ENCODE assay signal across 1 cellular context in genomic region chr7:106018566-106019338, GRCh38.
TF ChIP-seq lines count a peak whose summit lies in the region.

No MANE protein-coding gene starts in this region.

TF ChIP-seq in K562, 482 proteins besides CTCF, POLR2A, EP300 and RAD21 (continued from another document and continues in another):
- TF ChIP-seq SRF (CRISPR knock-in tag; IDR thresholded peaks at IDR 0.05) (no peak), PTBP1 (IDR thresholded peaks at IDR 0.05; ENCODE audit: low read depth, low read length) (no peak), BCOR (IDR thresholded peaks at IDR 0.05) (peak; percentile 81), ZNF324 (CRISPR knock-in tag; IDR thresholded peaks at IDR 0.05) (no peak), FOS (IDR thresholded peaks at IDR 0.05; ENCODE audit: extremely low read depth, insufficient read length) (no peak), HSF4 (CRISPR knock-in tag; IDR thresholded peaks at IDR 0.05; ENCODE audit: borderline replicate concordance) (no peak), ZNF79 (CRISPR knock-in tag; IDR thresholded peaks at IDR 0.05; ENCODE audit: low read depth) (no peak), ZNF280B (CRISPR knock-in tag; IDR thresholded peaks at IDR 0.05) (no peak), BMI1 (IDR thresholded peaks at IDR 0.05; ENCODE audit: low read length) (no peak), CBFB (CRISPR knock-in tag; IDR thresholded peaks at IDR 0.05) (no peak), OTX1 (CRISPR knock-in tag; IDR thresholded peaks at IDR 0.05) (no peak), GTF2B (IDR thresholded peaks at IDR 0.05; ENCODE audit: extremely low read depth, insufficient read length) (no peak), CHD1 (IDR thresholded peaks at IDR 0.05; ENCODE audit: low read length) (no peak), BRF2 (IDR thresholded peaks at IDR 0.05; ENCODE audit: borderline replicate concordance, insufficient read depth, insufficient read length) (no peak), CBX5 (IDR thresholded peaks at IDR 0.05; ENCODE audit: borderline replicate concordance, low read depth) (0 out of 2 replicates have a peak, but pooled peaks have one; percentile 22), ZBTB5 (IDR thresholded peaks at IDR 0.05) (no peak), ZNF740 (CRISPR knock-in tag; IDR thresholded peaks at IDR 0.05) (no peak), ZNF740 (tag; IDR thresholded peaks at IDR 0.05) (no peak), ZNF764 (CRISPR knock-in tag; IDR thresholded peaks at IDR 0.05; ENCODE audit: low read depth) (no peak), ZNF644 (tag; IDR thresholded peaks at IDR 0.05; ENCODE audit: low read depth) (no peak), CREB1 (IDR thresholded peaks at IDR 0.05) (peak; percentile 90), CREB1 (CRISPR knock-in tag; IDR thresholded peaks at IDR 0.05) (no peak; the same call in 1 of the 2 replicates), HLTF (IDR thresholded peaks at IDR 0.05) (peak; percentile 41; the same call in 1 of the 2 replicates), SMARCB1 (IDR thresholded peaks at IDR 0.05; ENCODE audit: insufficient read length, low read depth) (no peak), ELK3 (CRISPR knock-in tag; IDR thresholded peaks at IDR 0.05) (no peak), NCOA2 (IDR thresholded peaks at IDR 0.05; ENCODE audit: partially characterized antibody in 2 of 2) (no peak), RFX7 (CRISPR knock-in tag; IDR thresholded peaks at IDR 0.05) (no peak), ZNF24 (IDR thresholded peaks at IDR 0.05) (peak; percentile 33; the same call in 1 of the 2 replicates), ZNF133 (CRISPR knock-in tag; IDR thresholded peaks at IDR 0.05) (no peak), IFI16 (CRISPR knock-in tag; IDR thresholded peaks at IDR 0.05) (no peak), YY1 (IDR thresholded peaks at IDR 0.05; ENCODE audit: borderline replicate concordance in 1 of 3, control insufficient read depth in 1 of 3, extremely low read depth in 1 of 3, insufficient read depth in 3 of 3, insufficient read length in 1 of 3, insufficient replicate concordance in 2 of 3, low read depth in 1 of 3, low read length in 2 of 3) (no peak), ZNF354B (CRISPR knock-in tag; IDR thresholded peaks at IDR 0.05) (no peak), ZNF217 (CRISPR knock-in tag; IDR thresholded peaks at IDR 0.05) (no peak), MTF1 (CRISPR knock-in tag; IDR thresholded peaks at IDR 0.05; ENCODE audit: borderline replicate concordance) (no peak), SP1 (CRISPR knock-in tag; IDR thresholded peaks at IDR 0.05) (no peak), PKNOX1 (IDR thresholded peaks at IDR 0.05) (no peak), CREB3L1 (IDR thresholded peaks at IDR 0.05; ENCODE audit: borderline replicate concordance, low read depth) (no peak), ZC3H11A (IDR thresholded peaks at IDR 0.05; ENCODE audit: low read depth, low read length) (no peak), ZKSCAN3 (CRISPR knock-in tag; IDR thresholded peaks at IDR 0.05) (no peak), ATF7 (IDR thresholded peaks at IDR 0.05) (peak; percentile 62), ZNF282 (CRISPR knock-in tag; IDR thresholded peaks at IDR 0.05) (no peak), HBP1 (CRISPR knock-in tag; IDR thresholded peaks at IDR 0.05) (no peak), CSDE1 (IDR thresholded peaks at IDR 0.05) (no peak), ZNF561 (CRISPR knock-in tag; conservative IDR thresholded peaks at IDR 0.05) (no peak), CHD4 (IDR thresholded peaks at IDR 0.05; ENCODE audit: insufficient read depth, insufficient replicate concordance, low read depth, low read length, poor library complexity, severe bottlenecking) (no peak), ZNF695 (CRISPR knock-in tag; IDR thresholded peaks at IDR 0.05) (0 out of 2 replicates have a peak, but pooled peaks have one; percentile 19), ZNF507 (tag; conservative IDR thresholded peaks at IDR 0.05) (no peak), BRD9 (IDR thresholded peaks at IDR 0.05; ENCODE audit: low read depth, partially characterized antibody) (no peak), CREB3 (tag; conservative IDR thresholded peaks at IDR 0.05; ENCODE audit: low read depth) (no peak), SREBF1 (IDR thresholded peaks at IDR 0.05; ENCODE audit: borderline replicate concordance, low read depth, low read length) (no peak), FOXJ3 (CRISPR knock-in tag; IDR thresholded peaks at IDR 0.05) (no peak), MAX (CRISPR knock-in tag; IDR thresholded peaks at IDR 0.05) (peak; percentile 50; the same call in 1 of the 2 replicates), MCM7 (IDR thresholded peaks at IDR 0.05) (no peak), HMBOX1 (IDR thresholded peaks at IDR 0.05) (peak; percentile 83; the same call in 1 of the 2 replicates), HOMEZ (CRISPR knock-in tag; IDR thresholded peaks at IDR 0.05) (no peak)
